Comparison of ENCODE assay signal across 20 cellular contexts in genomic region chr14:44640416-44640815, GRCh38.
"Had no signal": no experiment of that assay in that cellular context is flagged by ENCODE, and none has a peak within 500 bp of the region (broad histone marks: within the 10 kb centered on the region; RNA-seq: fewer than 3 reads in every experiment).

No MANE protein-coding gene starts in this region.

- DNase-seq: effector memory CD8-positive, alpha-beta T cell; esophagus squamous epithelium; foreskin keratinocyte; head of caudate nucleus; hippocampal formation; mammary epithelial cell; mucosa of descending colon; naive thymus-derived CD8-positive, alpha-beta T cell; psoas muscle; stimulated activated CD4-positive, alpha-beta T cell treated with anti-CD3 and anti-CD28 coated beads, Interleukin-2, amount 100 ng/mL, for 24 hours; stimulated activated CD4-positive, alpha-beta T cell treated with anti-CD3 and anti-CD28 coated beads, Interleukin-4, amount 100 ng/mL, for 4 hours; stimulated activated naive B cell treated with anti-CD40 and anti-IgM and Interleukin-4, amounts not matched to agents 10 μg/mL and 1 μg/mL and 100 μg/mL, for 72 hours; stimulated activated naive CD8-positive, alpha-beta T cell treated with anti-CD3 and anti-CD28 coated beads, Interleukin-15, amount 100 ng/mL, for 72 hours; upper lobe of right lung had no signal

- H3K27ac ChIP-seq: esophagus squamous epithelium, foreskin keratinocyte, neutrophil, psoas muscle, tibial nerve, upper lobe of right lung, vagina had no signal

- H3K27me3 ChIP-seq: esophagus squamous epithelium, foreskin keratinocyte, neutrophil, testis, tibial nerve, upper lobe of right lung, vagina had no signal

- H3K4me1 ChIP-seq: esophagus squamous epithelium, foreskin keratinocyte, psoas muscle, upper lobe of right lung, vagina had no signal

- H3K9me3 ChIP-seq: esophagus squamous epithelium, mucosa of descending colon, neutrophil, psoas muscle, testis, tibial nerve, upper lobe of right lung, vagina had no signal

- ATAC-seq: effector memory CD8-positive, alpha-beta T cell; foreskin keratinocyte; left lobe of liver; mucosa of descending colon; naive thymus-derived CD8-positive, alpha-beta T cell; psoas muscle; sciatic nerve; stimulated activated naive B cell treated with anti-CD40 and anti-IgM and Interleukin-4, amounts not matched to agents 10 μg/mL and 1 μg/mL and 100 μg/mL, for 72 hours; stimulated activated naive CD8-positive, alpha-beta T cell treated with anti-CD3 and anti-CD28 coated beads, Interleukin-15, amount 100 ng/mL, for 72 hours; upper lobe of right lung had no signal

- H3K36me3 ChIP-seq: esophagus squamous epithelium, neutrophil, tibial nerve, upper lobe of right lung, vagina had no signal

- H3K4me3 ChIP-seq: esophagus squamous epithelium, mucosa of descending colon, psoas muscle, testis, tibial nerve, upper lobe of right lung, vagina had no signal
